Comparison of ENCODE assay signal across 9 cellular contexts in genomic region chr11:62889484-62890437, GRCh38. TPM values are rescaled to one million over a fixed set of nuclear protein-coding genes. Genes with fewer than 3 reads are reported as not detected.
A peak's percentile ranks its signal among the peaks of the same experiment; 100 is the strongest.
DNase-seq lines count a peak whose midpoint lies in the region; ATAC-seq and TF ChIP-seq lines count a peak whose summit lies in the region.
"Had no signal": no experiment of that assay in that cellular context is flagged by ENCODE, and none has a peak within 500 bp of the region (broad histone marks: within the 10 kb centered on the region; RNA-seq: fewer than 3 reads in every experiment).

No MANE protein-coding gene starts in this region.

- H3K27me3 ChIP-seq in Caco-2 (replicated peaks; ENCODE audit: control insufficient read depth, insufficient read depth, low read length), result no peaks in the 10 kb centered on the region
- H3K27me3 ChIP-seq in HUES64 (ENCODE audit: insufficient read depth, low read length), result no peaks in the 10 kb centered on the region
- no peaks in the 10 kb centered on the region for H3K27me3 ChIP-seq in adipocyte (replicated peaks; ENCODE audit: control insufficient read depth, insufficient read depth, low read length)
- no peaks in the 10 kb centered on the region for H3K27me3 ChIP-seq in lung (ENCODE audit: control insufficient read depth, insufficient read depth)

- TF ChIP-seq CTCF in Caco-2 (IDR thresholded peaks at IDR 0.05; ENCODE audit: insufficient read depth in 1 of 2, low read depth in 1 of 2, low read length in 1 of 2, severe bottlenecking in 1 of 2, unreplicated experiment in 1 of 2) (no peak), lung (IDR thresholded peaks at IDR 0.05; ENCODE audit: control extremely low read depth, extremely low read depth) (no peak)

- POLR2A ChIA-PET in Caco-2 (lab: Charles Lee), result interaction anchor here (0.6 to 1.6 kb wide), 15 partner anchors 8 to 1092 kb away, joined by 3 to 18 read pairs (median 5); partner anchors contain the start of genes HNRNPUL2, POLR2G, SLC3A2 and STX5

- BruUV-seq in Caco-2 (replicated peaks; lab: Mats Ljungman, UMichigan), result no TSS peak

- H3K36me3 ChIP-seq in Caco-2 (ENCODE audit: control insufficient read depth, insufficient read depth, low read length) (peaks cover 17% of the 10 kb centered on the region), HUES64 (ENCODE audit: insufficient read depth, low read length) (peaks cover 52% of the 10 kb centered on the region), adipocyte (ENCODE audit: control insufficient read depth, insufficient read depth, low read length, severe bottlenecking) (peaks cover 48% of the 10 kb centered on the region), lung (ENCODE audit: control insufficient read depth in 2 of 2, insufficient read depth in 2 of 2, low read length in 2 of 2) (peaks cover 43 to 44% of the 10 kb centered on the region in 2 donors)

- CTCF ChIA-PET in Caco-2 (lab: Charles Lee), result interaction anchor here (0.6 to 1.9 kb wide), 7 partner anchors 9 to 254 kb away, joined by 3 to 8 read pairs (median 5); partner anchors contain the start of genes SLC3A2 and TMEM179B

- DNase-seq in Caco-2 (peak; percentile 90 to 97), adipocyte (ENCODE audit: low read depth) (no peak), lung (ENCODE audit: low spot score) (no peak), NCI-H2029 treated with DMSO at 0.1 percent for 48 hours (lab: John Stamatoyannopoulos, UW) (no peak), T-helper 9 cell (no peak), amygdala (lab: John Stamatoyannopoulos, UW) (no peak)
- DNase-seq: T-helper 2 cell had no signal

- H3K9ac ChIP-seq in HUES64 (ENCODE audit: low read depth, low read length) (no peak overlapping the region), adipocyte (ENCODE audit: low read length) (peak overlapping the region; percentile 16)

- H3K9me3 ChIP-seq in Caco-2, result no peaks in the 10 kb centered on the region
- H3K9me3 ChIP-seq in HUES64 (ENCODE audit: insufficient read depth, low read depth, low read length), result no peaks in the 10 kb centered on the region
- no peaks in the 10 kb centered on the region for H3K9me3 ChIP-seq in adipocyte (ENCODE audit: control insufficient read depth, low read length)
- H3K9me3 ChIP-seq in lung (ENCODE audit: control insufficient read depth in 2 of 2, insufficient read depth in 1 of 2, low read length in 1 of 2), result no peaks in the 10 kb centered on the region

- ATAC-seq in lung (ENCODE audit: insufficient read depth, low FRiP score) (peak; percentile 21), HG02840 (IDR thresholded peaks at IDR 0.05; ENCODE audit: low FRiP score, unreplicated experiment) (no peak)

- H3K4me1 Mint-ChIP-seq in Caco-2 (ENCODE audit: low read depth, unreplicated experiment), result peaks cover 59% of the 10 kb centered on the region

- H3K27ac ChIP-seq in HUES64 (ENCODE audit: low read depth, low read length) (peak overlapping the region; percentile 38; the same call in 1 of the 2 replicates), lung (ENCODE audit: low read depth in 1 of 2, low read length in 1 of 2) (peak overlapping the region; percentile 25 to 45)

- H3K27ac Mint-ChIP-seq in Caco-2 (ENCODE audit: unreplicated experiment), result peak overlapping the region; percentile 83

- H3K36me3 Mint-ChIP-seq in Caco-2 (ENCODE audit: insufficient read depth, unreplicated experiment), result peaks cover 81% of the 10 kb centered on the region

- H3K4me1 ChIP-seq in Caco-2 (peaks cover 70% of the 10 kb centered on the region), HUES64 (ENCODE audit: insufficient read depth, low read length) (no peaks in the 10 kb centered on the region), adipocyte (ENCODE audit: control insufficient read depth, insufficient read depth, low read length) (peaks cover 46% of the 10 kb centered on the region), lung (ENCODE audit: control insufficient read depth in 2 of 2, insufficient read depth in 2 of 2, low read length in 2 of 2) (peaks cover 0 to 18% of the 10 kb centered on the region in 2 donors)

- intact Hi-C loops in Caco-2 (cut with micrococcal nuclease; ENCODE audit: unreplicated experiment), result loop anchor here (1.0 kb wide), 1 partner anchor 8 kb away; no protein-coding TSS in a partner anchor

- H3K4me3 ChIP-seq in Caco-2 (ENCODE audit: low read depth, low read length), result no peak overlapping the region
- H3K4me3 ChIP-seq in HUES64 (ENCODE audit: low read length), result no peak overlapping the region
- no peak overlapping the region for H3K4me3 ChIP-seq in adipocyte (ENCODE audit: low read length)
- H3K4me3 ChIP-seq in lung, result no peak overlapping the region

- no peaks in the 10 kb centered on the region for H3K9me3 Mint-ChIP-seq in Caco-2 (ENCODE audit: unreplicated experiment)

- H3K27me3 Mint-ChIP-seq in Caco-2 (ENCODE audit: insufficient read depth, unreplicated experiment), result no peaks in the 10 kb centered on the region

- peak overlapping the region; percentile 64 for H3K4me3 Mint-ChIP-seq in Caco-2 (ENCODE audit: unreplicated experiment)

- 92% methylated on average over 9 of the region's 11 CpGs for WGBS in HUES64
- 62 to 73% methylated on average over 11 of the region's 11 CpGs for WGBS in lung, 2 donors

RNA-seq across cellular contexts. Expression of gene SLC3A2, which starts 9.1 kb away (rescaled TPM):
- total RNA-seq in Caco-2 (2022) (763 and 879 TPM in 2 replicates), lung (100 to 1,000 TPM; 151 to 249 TPM)
- polyA plus RNA-seq in HUES64 (2013, experiment 1 of 2), result 192 TPM
- 181 TPM for polyA plus RNA-seq in HUES64 (2013, experiment 2 of 2)
- 100 to 1,000 TPM; 173 to 265 TPM for polyA plus RNA-seq in lung

RNA-seq across cellular contexts. Expression of gene CHRM1, which starts 31.4 kb away (rescaled TPM):
- total RNA-seq in Caco-2 (2022) (not detected in 2 replicates), lung (1 to 10 TPM; 1.1 to 1.5 TPM)
- polyA plus RNA-seq in HUES64 (2013, experiment 1 of 2), result 0.05 TPM
- polyA plus RNA-seq in HUES64 (2013, experiment 2 of 2), result not detected
- polyA plus RNA-seq in lung, result 1 to 10 TPM in 1 of 2 donors, under 1 TPM in 1; 0.38 to 1.3 TPM

RNA-seq across cellular contexts. Expression of gene WDR74, which starts 50.4 kb away (rescaled TPM):
- total RNA-seq in Caco-2 (2022) (112 and 115 TPM in 2 replicates), lung (10 to 100 TPM; 26.2 to 41.4 TPM)
- 228 TPM for polyA plus RNA-seq in HUES64 (2013, experiment 1 of 2)
- 286 TPM for polyA plus RNA-seq in HUES64 (2013, experiment 2 of 2)
- 10 to 100 TPM; 42.5 to 64.1 TPM for polyA plus RNA-seq in lung

RNA-seq across cellular contexts. Expression of gene TEX54, which starts 57.1 kb away (rescaled TPM):
- total RNA-seq in Caco-2 (2022) (0.95 TPM in 1 of 2 replicates, not detected in the other), lung (not detected)
- polyA plus RNA-seq in HUES64 (2013, experiment 1 of 2), result not detected
- polyA plus RNA-seq in HUES64 (2013, experiment 2 of 2), result not detected
- polyA plus RNA-seq in lung, result not detected

RNA-seq across cellular contexts. Expression of gene STX5, which starts 57.9 kb away (rescaled TPM):
- 39.9 and 44.2 TPM in 2 replicates for total RNA-seq in Caco-2 (2022)
- 18.5 TPM for polyA plus RNA-seq in HUES64 (2013, experiment 1 of 2)
- polyA plus RNA-seq in HUES64 (2013, experiment 2 of 2), result 23.5 TPM
- 10 to 100 TPM; 38.7 to 47.6 TPM for total RNA-seq in lung
- polyA plus RNA-seq in lung, result 10 to 100 TPM; 19.8 to 36.6 TPM

Comparison
In these comparisons a context has a peak if more than half of its experiments do, and no peak if none do; other contexts are left out.
1. DNase-seq: peak in Caco-2 (2 of 2); none in adipocyte (single experiment), lung (single experiment), NCI-H2029 treated with DMSO at 0.1 percent for 48 hours (single experiment), T-helper 9 cell (single experiment) and amygdala (0 of 56).